ENCODE assay signal across 20 cellular contexts in genomic region chr12:65930114-65930828, GRCh38.
DNase-seq lines count a peak whose midpoint lies in the region; ATAC-seq and TF ChIP-seq lines count a peak whose summit lies in the region.
"Had no signal": no experiment of that assay in that cellular context is flagged by ENCODE, and none has a peak within 500 bp of the region (broad histone marks: within the 10 kb centered on the region; RNA-seq: fewer than 3 reads in every experiment).

No MANE protein-coding gene starts in this region.

- H3K27ac ChIP-seq in A673 (ENCODE audit: low read depth, low read length, poor library complexity, severe bottlenecking) (peak overlapping the region; percentile 95), HCT116 (ENCODE audit: low read depth, low read length) (peak overlapping the region; percentile 11; the same call in 1 of the 2 replicates)
- H3K27ac ChIP-seq: KMS-11, sigmoid colon had no signal

- POLR2A ChIA-PET in A673 (lab: Charles Lee; ENCODE audit: low non-redundant PET) (no interaction called here), HCT116 (lab: Charles Lee) (interaction anchor here (1.4 kb wide), 1 partner anchor 11 kb away, joined by 4 read pairs; no protein-coding TSS in a partner anchor)

- no peak overlapping the region for H2AFZ ChIP-seq in HCT116 (ENCODE audit: low read depth, low read length, poor library complexity, severe bottlenecking)

- H3K27me3 ChIP-seq in A673 (replicated peaks; ENCODE audit: insufficient read depth, low read depth, low read length, poor library complexity) (no peaks in the 10 kb centered on the region), HCT116 (ENCODE audit: insufficient read depth, low read length) (no peaks in the 10 kb centered on the region)
- H3K27me3 ChIP-seq: sigmoid colon had no signal

- TF ChIP-seq RAD21 in HCT116 (IDR thresholded peaks at IDR 0.05; ENCODE audit: low read depth), result no peak

- BruUV-seq in A673 (replicated peaks; lab: Mats Ljungman, UMichigan), result TSS peak; percentile 81
- no TSS peak for BruUV-seq in HCT116 (replicated peaks; lab: Mats Ljungman, UMichigan)

- H3K79me2 ChIP-seq in HCT116 (ENCODE audit: insufficient read depth, low read length), result peaks cover 100% of the 10 kb centered on the region

- H3K9ac ChIP-seq in HCT116 (ENCODE audit: low read length), result no peak overlapping the region
- H3K9ac ChIP-seq: KMS-11 had no signal

- H3K9me3 ChIP-seq in A673 (ENCODE audit: low read depth, low read length, poor library complexity, severe bottlenecking) (no peaks in the 10 kb centered on the region), HCT116 (ENCODE audit: control insufficient read depth in 1 of 2, insufficient read depth in 1 of 2, low read depth in 1 of 2, low read length in 2 of 2) (no peaks in the 10 kb centered on the region), mucosa of descending colon (no peaks in the 10 kb centered on the region)
- H3K9me3 ChIP-seq: sigmoid colon had no signal

- peaks cover 9% of the 10 kb centered on the region; the same call in 1 of the 2 replicates for H4K20me1 ChIP-seq in HCT116 (ENCODE audit: insufficient read depth)

- no peak for TF ChIP-seq POLR2A in HCT116 (IDR thresholded peaks at IDR 0.05; ENCODE audit: borderline replicate concordance, extremely low read depth, insufficient read depth, insufficient read length)

- no peak overlapping the region for H3K4me2 ChIP-seq in HCT116 (ENCODE audit: low read length)
- H3K4me2 ChIP-seq: KMS-11 had no signal

- intact Hi-C loops in A673 (cut with micrococcal nuclease; ENCODE audit: unreplicated experiment), result loop anchor here (2.0 kb wide), 2 partner anchors 105 to 137 kb away; partner anchors contain the start of gene HMGA2
- intact Hi-C loops in HCT116 (cut with micrococcal nuclease), result no loop called here
- intact Hi-C loops in mucosa of descending colon (cut with DNase I, micrococcal nuclease), result no loop called here

- peaks cover 94% of the 10 kb centered on the region for H3K4me1 ChIP-seq in A673 (ENCODE audit: insufficient read depth, low read length, poor library complexity, severe bottlenecking)
- peaks cover 86 to 90% of the 10 kb centered on the region in 2 experiments for H3K4me1 ChIP-seq in HCT116 (ENCODE audit: control insufficient read depth in 1 of 2, insufficient read depth in 2 of 2, low read length in 2 of 2)
- peaks cover 23% of the 10 kb centered on the region for H3K4me1 ChIP-seq in mucosa of descending colon (ENCODE audit: low read depth)
- H3K4me1 ChIP-seq: sigmoid colon had no signal

- H3K4me3 ChIP-seq in A673 (ENCODE audit: low read depth, low read length, poor library complexity, severe bottlenecking), result peak overlapping the region; percentile 13
- no peak overlapping the region for H3K4me3 ChIP-seq in HCT116 (replicated peaks in 1 of 2; ENCODE audit: low read depth in 1 of 2, low read length in 2 of 2)
- H3K4me3 ChIP-seq in mucosa of descending colon, result no peak overlapping the region
- H3K4me3 ChIP-seq: sigmoid colon had no signal

- H3K9me2 ChIP-seq in HCT116 (ENCODE audit: insufficient read depth), result no peaks in the 10 kb centered on the region

- DNase-seq in A673 (ENCODE audit: low spot score) (peak; percentile 92), HCT116 (ENCODE audit: low read depth, low spot score) (no peak), dermis blood vessel endothelial cell (peak; percentile 82), mucosa of descending colon (no peak), KG1 (lab: John Stamatoyannopoulos, UW) (no peak), D341Med (ENCODE audit: low spot score) (no peak)
- DNase-seq in activated T-cell treated with anti-CD3 and anti-CD28 coated beads, Interleukin-2, amount 50 U/mL, for 1 hour, result no peak
- DNase-seq in stimulated activated CD4-positive, alpha-beta T cell treated with anti-CD3 and anti-CD28 coated beads, Interleukin-1b, Interleukin-23, amount 100 ng/mL, for 48 hours, result no peak
- DNase-seq: ACHN; activated CD4-positive, alpha-beta T cell treated with anti-CD3 and anti-CD28 coated beads, Interleukin-2, amount 50 U/mL, for 48 hours; activated gamma-delta T cell; C1 segment of cervical spinal cord; natural killer cell; NCI-H187; NCI-H345; NCI-H82; OCI-M1; SIG-M5; sigmoid colon had no signal

- RAD21 ChIA-PET in HCT116 (lab: Charles Lee; ENCODE audit: low non-redundant PET in 1 of 2, low total read pairs in 2 of 2, uncharacterized antibody in 2 of 2, unreplicated experiment in 2 of 2), result no interaction called here

- ATAC-seq in HCT116 (no peak), mucosa of descending colon (peak; percentile 45)
- ATAC-seq: natural killer cell had no signal

- TF ChIP-seq CTCF in A673 (conservative IDR thresholded peaks at IDR 0.05; ENCODE audit: low read depth, low read length), result no peak
- no peak for TF ChIP-seq CTCF in HCT116 (IDR thresholded peaks at IDR 0.05 in 2 of 3, conservative IDR thresholded peaks at IDR 0.05 in 1 of 3; ENCODE audit: borderline replicate concordance in 1 of 3, insufficient read depth in 1 of 3, low read depth in 2 of 3, low read length in 2 of 3)
- no peak for TF ChIP-seq CTCF in mucosa of descending colon (IDR thresholded peaks at IDR 0.05)

- H3K36me3 ChIP-seq in A673 (ENCODE audit: insufficient read depth, low read length, poor library complexity, severe bottlenecking), result no peaks in the 10 kb centered on the region
- peaks cover 0 to 7% of the 10 kb centered on the region in 2 experiments; a peak in 1 of 4 replicates for H3K36me3 ChIP-seq in HCT116 (ENCODE audit: control insufficient read depth in 1 of 2, insufficient read depth in 2 of 2, low read length in 2 of 2)
- H3K36me3 ChIP-seq in mucosa of descending colon (ENCODE audit: low read depth), result no peaks in the 10 kb centered on the region
- H3K36me3 ChIP-seq: sigmoid colon had no signal

- CTCF ChIA-PET in A673 (lab: Charles Lee) (interaction anchor here (0.6 kb wide), 1 partner anchor 53 kb away, joined by 9 read pairs; no protein-coding TSS in a partner anchor), HCT116 (lab: Charles Lee) (interaction anchor here (1.1 kb wide), 1 partner anchor 9 kb away, joined by 3 read pairs; no protein-coding TSS in a partner anchor)

TF ChIP-seq in HCT116, 20 proteins besides CTCF, POLR2A, EP300 and RAD21:
- TF ChIP-seq ELF1 (IDR thresholded peaks at IDR 0.05; ENCODE audit: borderline replicate concordance, low read depth) (no peak), POLR2AphosphoS5 (IDR thresholded peaks at IDR 0.05; ENCODE audit: low read depth, low read length) (peak; percentile 33; the same call in 1 of the 2 replicates), ATF3 (IDR thresholded peaks at IDR 0.05) (no peak), ZBTB33 (IDR thresholded peaks at IDR 0.05; ENCODE audit: extremely low read depth, insufficient replicate concordance, low read length) (no peak)

Comparison
In these comparisons a context has a peak if more than half of its experiments do, and no peak if none do; other contexts are left out.
1. DNase-seq: peak in A673 (single experiment) and dermis blood vessel endothelial cell (single experiment); none in HCT116 (single experiment), mucosa of descending colon (0 of 3), activated T-cell treated with anti-CD3 and anti-CD28 coated beads, Interleukin-2, amount 50 U/mL, for 1 hour (single experiment), stimulated activated CD4-positive, alpha-beta T cell treated with anti-CD3 and anti-CD28 coated beads, Interleukin-1b, Interleukin-23, amount 100 ng/mL, for 48 hours (single experiment), KG1 (single experiment) and D341Med (single experiment).